ENCODE assay signal across 13 cellular contexts in genomic region chr2:174599310-174599941, GRCh38. TPM values are rescaled to one million over a fixed set of nuclear protein-coding genes. Genes with fewer than 3 reads are reported as not detected.
DNase-seq lines count a peak whose midpoint lies in the region; ATAC-seq, FAIRE-seq and TF ChIP-seq lines count a peak whose summit lies in the region.
"Had no signal": no experiment of that assay in that cellular context is flagged by ENCODE, and none has a peak within 500 bp of the region (broad histone marks: within the 10 kb centered on the region; RNA-seq: fewer than 3 reads in every experiment).

No MANE protein-coding gene starts in this region.

- peaks cover 63% of the 10 kb centered on the region for H3K4me1 Mint-ChIP-seq in activated CD4-positive, alpha-beta memory T cell treated with anti-CD3 and anti-CD28 coated beads, Interleukin-2, amount 10 ng/mL, durations not matched to agents 7 days and 5 days
- peaks cover 35% of the 10 kb centered on the region for H3K4me1 Mint-ChIP-seq in memory B cell

- POLR2A ChIA-PET in activated CD4-positive, alpha-beta memory T cell treated with anti-CD3 and anti-CD28 coated beads, Interleukin-2, amount 10 ng/mL, durations not matched to agents 7 days and 5 days (lab: Charles Lee): interaction anchor here (1.4 to 15.7 kb wide), 8 partner anchors 8 to 106 kb away, joined by 3 to 558 read pairs (median 6); no protein-coding TSS in a partner anchor

- no peaks in the 10 kb centered on the region for H3K9me3 Mint-ChIP-seq in activated CD4-positive, alpha-beta memory T cell treated with anti-CD3 and anti-CD28 coated beads, Interleukin-2, amount 10 ng/mL, durations not matched to agents 7 days and 5 days
- no peaks in the 10 kb centered on the region for H3K9me3 Mint-ChIP-seq in memory B cell

- H3K4me1 ChIP-seq in right atrium auricular region: peaks cover 0 to 12% of the 10 kb centered on the region in 2 donors
- H3K4me1 ChIP-seq in vagina: peaks cover 41% of the 10 kb centered on the region

- CTCF ChIA-PET in activated CD4-positive, alpha-beta memory T cell treated with anti-CD3 and anti-CD28 coated beads, Interleukin-2, amount 10 ng/mL, durations not matched to agents 7 days and 5 days (lab: Charles Lee): interaction anchor here (1.1 to 15.3 kb wide), 5 partner anchors 9 to 137 kb away, joined by 3 to 162 read pairs (median 25); no protein-coding TSS in a partner anchor

- no peak overlapping the region for H3K4me3 ChIP-seq in right atrium auricular region
- no peak overlapping the region for H3K4me3 ChIP-seq in vagina
- H3K4me3 ChIP-seq: GM23338, ovary had no signal

- H3K36me3 ChIP-seq in right atrium auricular region: no peaks in the 10 kb centered on the region
- no peaks in the 10 kb centered on the region for H3K36me3 ChIP-seq in vagina
- H3K36me3 ChIP-seq: ovary had no signal

- DNase-seq in right atrium auricular region (ENCODE audit: low spot score) (no peak), Right ventricle myocardium superior (no peak), memory B cell (ENCODE audit: low spot score in 2 of 2) (no peak), vagina (ENCODE audit: extremely low spot score in 2 of 2) (no peak), cerebellar nuclear complex (lab: John Stamatoyannopoulos, UW) (no peak), HPDE6-E6E7 (ENCODE audit: extremely low spot score) (no peak), urothelium cell line (ENCODE audit: low spot score) (no peak)
- no peak for DNase-seq in activated CD4-positive, alpha-beta memory T cell treated with anti-CD3 and anti-CD28 coated beads, Interleukin-2, amount 10 ng/mL, durations not matched to agents 7 days and 5 days
- DNase-seq: activated gamma-delta T cell treated with Interleukin-2 at 50 U/mL for 16 hours; left colon; ovary; stimulated activated CD4-positive, alpha-beta T cell treated with anti-CD3 and anti-CD28 coated beads, Interleukin-2, amount 100 ng/mL, for 24 hours had no signal

- H3K27ac ChIP-seq in right atrium auricular region (peak overlapping the region; percentile 4 to 23), vagina (peak overlapping the region; percentile 29)
- H3K27ac ChIP-seq: ovary had no signal

- peaks cover 76% of the 10 kb centered on the region for H3K36me3 Mint-ChIP-seq in activated CD4-positive, alpha-beta memory T cell treated with anti-CD3 and anti-CD28 coated beads, Interleukin-2, amount 10 ng/mL, durations not matched to agents 7 days and 5 days (ENCODE audit: low read depth)
- H3K36me3 Mint-ChIP-seq in memory B cell: peaks cover 9% of the 10 kb centered on the region

- H3K4me3 Mint-ChIP-seq in activated CD4-positive, alpha-beta memory T cell treated with anti-CD3 and anti-CD28 coated beads, Interleukin-2, amount 10 ng/mL, durations not matched to agents 7 days and 5 days: peak overlapping the region; percentile 31
- peak overlapping the region; percentile 88 for H3K4me3 Mint-ChIP-seq in memory B cell
- H3K4me3 Mint-ChIP-seq: GM23338 had no signal

- intact Hi-C loops in Right ventricle myocardium superior (cut with DNase I) (no loop called here), vagina (cut with DNase I) (no loop called here)

- TF ChIP-seq CTCF in right atrium auricular region (IDR thresholded peaks at IDR 0.05) (no peak), vagina (IDR thresholded peaks at IDR 0.05) (no peak)

- H3K27me3 Mint-ChIP-seq in activated CD4-positive, alpha-beta memory T cell treated with anti-CD3 and anti-CD28 coated beads, Interleukin-2, amount 10 ng/mL, durations not matched to agents 7 days and 5 days: no peaks in the 10 kb centered on the region
- H3K27me3 Mint-ChIP-seq in memory B cell: no peaks in the 10 kb centered on the region

- ATAC-seq in Right ventricle myocardium superior (ENCODE audit: poor library complexity) (no peak), memory B cell (ENCODE audit: low read depth) (peak; percentile 8)
- ATAC-seq: GM23338, left colon had no signal

- no peak for FAIRE-seq in urothelium cell line (lab: Jason Lieb, UNC)

- H3K9me3 ChIP-seq in right atrium auricular region (no peaks in the 10 kb centered on the region), vagina (no peaks in the 10 kb centered on the region)
- H3K9me3 ChIP-seq: ovary had no signal

- H3K27me3 ChIP-seq in right atrium auricular region: no peaks in the 10 kb centered on the region
- H3K27me3 ChIP-seq in vagina: no peaks in the 10 kb centered on the region
- H3K27me3 ChIP-seq: ovary had no signal

- H3K27ac Mint-ChIP-seq in activated CD4-positive, alpha-beta memory T cell treated with anti-CD3 and anti-CD28 coated beads, Interleukin-2, amount 10 ng/mL, durations not matched to agents 7 days and 5 days: peak overlapping the region; percentile 96
- peak overlapping the region; percentile 98 for H3K27ac Mint-ChIP-seq in memory B cell
- H3K27ac Mint-ChIP-seq: GM23338 had no signal

- TF ChIP-seq POLR2A in vagina (IDR thresholded peaks at IDR 0.05): no peak

RNA-seq across cellular contexts. Expression of gene WIPF1, which starts 1.8 kb away (rescaled TPM):
- total RNA-seq in right atrium auricular region (10 to 100 TPM; 12.3 to 17.5 TPM), Right ventricle myocardium superior (16.3 TPM), vagina (20.4 TPM)
- total RNA-seq in activated CD4-positive, alpha-beta memory T cell treated with anti-CD3 and anti-CD28 coated beads, Interleukin-2, amount 10 ng/mL, durations not matched to agents 7 days and 5 days: 100 to 1,000 TPM; 574 to 590 TPM

Comparison
In these comparisons a context has a peak if more than half of its experiments do, and no peak if none do; other contexts are left out.
1. RNA of gene WIPF1, which starts 1.8 kb away (total RNA-seq): 574 to 590 TPM in activated CD4-positive, alpha-beta memory T cell treated with anti-CD3 and anti-CD28 coated beads, Interleukin-2, amount 10 ng/mL, durations not matched to agents 7 days and 5 days; 20.4 TPM in vagina (single experiment), 12.3 to 17.5 TPM in right atrium auricular region and 16.3 TPM in Right ventricle myocardium superior (single experiment); every median in the first group is over 10 times any median in the second.